Comparison of ENCODE assay signal across 7 cellular contexts in genomic region chr13:92549275-92549674, GRCh38.
"Had no signal": no experiment of that assay in that cellular context is flagged by ENCODE, and none has a peak within 500 bp of the region (broad histone marks: within the 10 kb centered on the region; RNA-seq: fewer than 3 reads in every experiment).

No MANE protein-coding gene starts in this region.

- H3K4me1 ChIP-seq: HAP-1 had no signal

- H3K36me3 ChIP-seq: HAP-1 had no signal

- H3K9me3 ChIP-seq: HAP-1 had no signal

- H3K4me3 ChIP-seq: HAP-1 had no signal

- DNase-seq: GOT3, H7, HFFc6, IMR-90, KBM-7 had no signal

- H3K4me3 Mint-ChIP-seq: HFFc6 had no signal

- ATAC-seq: HCT116 had no signal

- H3K27ac Mint-ChIP-seq: HFFc6 had no signal
